Comparison of ENCODE assay signal across 21 cellular contexts in the genomic region with DNA sequence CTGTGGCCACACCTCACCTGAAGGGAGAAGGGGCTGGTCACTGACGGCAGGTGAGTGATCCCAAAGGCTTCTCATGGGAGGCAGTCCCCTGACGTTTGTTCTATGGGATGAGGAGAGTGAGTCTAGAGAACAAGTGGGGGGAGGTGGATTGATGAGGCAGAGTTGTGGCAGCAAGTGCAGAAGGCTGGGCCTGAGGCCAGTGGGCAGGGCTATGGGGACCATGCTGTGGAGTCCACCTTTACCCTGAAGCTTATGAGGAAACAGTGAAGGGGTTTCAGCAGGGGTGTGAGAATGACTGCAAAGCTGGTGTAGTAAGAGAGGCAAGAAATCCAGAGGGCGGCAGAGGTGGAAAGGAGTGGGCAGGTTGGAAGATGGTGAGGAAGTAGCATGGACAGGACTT.
DNase-seq lines count a peak whose midpoint lies in the region; ATAC-seq and TF ChIP-seq lines count a peak whose summit lies in the region.
"Had no signal": no experiment of that assay in that cellular context is flagged by ENCODE, and none has a peak within 500 bp of the region (broad histone marks: within the 10 kb centered on the region; RNA-seq: fewer than 3 reads in every experiment).

No MANE protein-coding gene starts in this region.

- no peak overlapping the region for H3K9ac ChIP-seq in trophoblast cell (ENCODE audit: low read length)
- H3K9ac ChIP-seq: BLaER1 treated with 17β-estradiol and CSF1 and Interleukin-3, amounts not matched to agents 10 nM and 100 nM; GM23248 had no signal

- H3K4me2 ChIP-seq in trophoblast cell (ENCODE audit: low read length) = no peak overlapping the region
- H3K4me2 ChIP-seq: BLaER1 treated with 17β-estradiol and CSF1 and Interleukin-3, amounts not matched to agents 10 nM and 100 nM had no signal

- H3K79me1 ChIP-seq in trophoblast cell (ENCODE audit: low read length) = peaks cover 18% of the 10 kb centered on the region

- peaks cover 0 to 7% (median 0%) of the 10 kb centered on the region in 9 donors for H3K4me1 ChIP-seq in heart right ventricle
- H3K4me1 ChIP-seq in esophagus muscularis mucosa = peaks cover 0 to 8% (median 1%) of the 10 kb centered on the region in 4 donors
- peaks cover 3 to 19% of the 10 kb centered on the region in 2 experiments for H3K4me1 ChIP-seq in trophoblast cell (ENCODE audit: control insufficient read depth in 1 of 2, insufficient read depth in 2 of 2, low read length in 2 of 2)
- H3K4me1 ChIP-seq in body of pancreas = no peaks in the 10 kb centered on the region
- H3K4me1 ChIP-seq: BLaER1 treated with 17β-estradiol and CSF1 and Interleukin-3, amounts not matched to agents 10 nM and 100 nM had no signal

- no peak for TF ChIP-seq POLR2A in esophagus muscularis mucosa (IDR thresholded peaks at IDR 0.05; ENCODE audit: low read depth)
- no peak for TF ChIP-seq POLR2A in body of pancreas (IDR thresholded peaks at IDR 0.05)

- ATAC-seq in Right ventricle myocardium inferior = no peak
- no peak for ATAC-seq in heart right ventricle
- no peak for ATAC-seq in HG02623 (IDR thresholded peaks at IDR 0.05; ENCODE audit: unreplicated experiment)
- ATAC-seq in body of pancreas = no peak
- ATAC-seq: GM12878 had no signal

- H2BK120ac ChIP-seq in trophoblast cell (ENCODE audit: insufficient read depth, low read length, poor library complexity) = no peak overlapping the region

- H3K4ac ChIP-seq in trophoblast cell (ENCODE audit: low read depth, low read length) = no peak overlapping the region

- H2AFZ ChIP-seq in trophoblast cell (ENCODE audit: insufficient read depth, low read length, poor library complexity) = no peak overlapping the region
- H2AFZ ChIP-seq: GM23248 had no signal

- intact Hi-C loops in Right ventricle myocardium inferior (cut with DNase I) (no loop called here), heart right ventricle (cut with DNase I) (no loop called here), esophagus muscularis mucosa (cut with DNase I) (no loop called here), body of pancreas (cut with DNase I) (no loop called here)

- H3K79me2 ChIP-seq in trophoblast cell (ENCODE audit: control insufficient read depth, insufficient read depth, low read length, poor library complexity) = no peaks in the 10 kb centered on the region

- no peak overlapping the region for H2BK5ac ChIP-seq in trophoblast cell (ENCODE audit: low read depth, low read length, poor library complexity)

- no peak overlapping the region for H3K18ac ChIP-seq in trophoblast cell (ENCODE audit: low read length)

- no peak for TF ChIP-seq EP300 in esophagus muscularis mucosa (IDR thresholded peaks at IDR 0.05)

- H3K27ac ChIP-seq in heart right ventricle (no peak overlapping the region), esophagus muscularis mucosa (replicated peaks in 1 of 4) (no peak overlapping the region), trophoblast cell (ENCODE audit: low read depth, low read length) (no peak overlapping the region), body of pancreas (no peak overlapping the region)
- H3K27ac ChIP-seq: 22Rv1; BLaER1 treated with 17β-estradiol and CSF1 and Interleukin-3, amounts not matched to agents 10 nM and 100 nM; GM23248 had no signal

- H3K9me3 ChIP-seq in heart right ventricle (no peaks in the 10 kb centered on the region), esophagus muscularis mucosa (no peaks in the 10 kb centered on the region), trophoblast cell (ENCODE audit: insufficient read depth, low read depth, low read length) (no peaks in the 10 kb centered on the region), body of pancreas (no peaks in the 10 kb centered on the region)
- H3K9me3 ChIP-seq: BE2C; BLaER1 treated with 17β-estradiol and CSF1 and Interleukin-3, amounts not matched to agents 10 nM and 100 nM; HAP-1 had no signal

- DNase-seq in Right ventricle myocardium inferior (ENCODE audit: missing footprints) = peak; percentile 45
- DNase-seq in heart right ventricle = no peak
- DNase-seq in esophagus muscularis mucosa (ENCODE audit: extremely low spot score) = peak; percentile 89
- DNase-seq in trophoblast cell = no peak
- no peak for DNase-seq in AG08395 (ENCODE audit: low spot score)
- no peak for DNase-seq in body of pancreas
- DNase-seq in RPMI8226 = no peak
- DNase-seq: AML-193; BE2C; CD4-positive, alpha-beta T cell; CD8-positive, alpha-beta memory T cell; DMS 273 treated with DMSO at 0.1 percent for 48 hours; DMS79; EL; GDM1; GM23248 had no signal

- H4K8ac ChIP-seq in trophoblast cell (ENCODE audit: low read depth, low read length) = no peak overlapping the region

- H3K4me3 ChIP-seq in heart right ventricle = no peak overlapping the region
- no peak overlapping the region for H3K4me3 ChIP-seq in esophagus muscularis mucosa
- no peak overlapping the region for H3K4me3 ChIP-seq in trophoblast cell (ENCODE audit: low read depth, low read length)
- no peak overlapping the region for H3K4me3 ChIP-seq in body of pancreas
- H3K4me3 ChIP-seq: BLaER1 treated with 17β-estradiol and CSF1 and Interleukin-3, amounts not matched to agents 10 nM and 100 nM; GM12878; GM23248; HAP-1 had no signal

- peak overlapping the region; percentile 68 for H2BK12ac ChIP-seq in trophoblast cell (ENCODE audit: low read length)

- H3K36me3 ChIP-seq in heart right ventricle (no peaks in the 10 kb centered on the region), esophagus muscularis mucosa (no peaks in the 10 kb centered on the region), trophoblast cell (ENCODE audit: control insufficient read depth in 1 of 2, insufficient read depth in 2 of 2, low read length in 2 of 2) (no peaks in the 10 kb centered on the region), body of pancreas (replicated peaks in 1 of 2; ENCODE audit: insufficient read depth in 1 of 2, low read depth in 2 of 2) (no peaks in the 10 kb centered on the region)
- H3K36me3 ChIP-seq: BE2C; BLaER1 treated with 17β-estradiol and CSF1 and Interleukin-3, amounts not matched to agents 10 nM and 100 nM; HAP-1 had no signal

- no peak overlapping the region for H4K91ac ChIP-seq in trophoblast cell (ENCODE audit: low read depth, low read length)

- TF ChIP-seq CTCF in heart right ventricle (IDR thresholded peaks at IDR 0.05) (no peak), esophagus muscularis mucosa (IDR thresholded peaks at IDR 0.05) (no peak), body of pancreas (IDR thresholded peaks at IDR 0.05) (no peak)

- 86 to 88% methylated on average over 3 of the region's 3 CpGs for WGBS in heart right ventricle, 2 donors
- 89% methylated on average over 3 of the region's 3 CpGs for WGBS in esophagus muscularis mucosa
- no CpG with 5 or more reads among the region's 3 CpGs for WGBS in trophoblast cell (ENCODE audit: extremely low coverage, insufficient coverage, insufficient read length)
- WGBS in body of pancreas, 2 donors = 53 to 55% methylated on average over 3 of the region's 3 CpGs

- H3K27me3 ChIP-seq in heart right ventricle = peaks cover 0 to 3% (median 0%) of the 10 kb centered on the region in 7 donors
- no peaks in the 10 kb centered on the region for H3K27me3 ChIP-seq in esophagus muscularis mucosa
- no peaks in the 10 kb centered on the region for H3K27me3 ChIP-seq in trophoblast cell (ENCODE audit: insufficient read depth, low read length)
- no peaks in the 10 kb centered on the region for H3K27me3 ChIP-seq in body of pancreas
- H3K27me3 ChIP-seq: BE2C; BLaER1 treated with 17β-estradiol and CSF1 and Interleukin-3, amounts not matched to agents 10 nM and 100 nM had no signal

- no peak overlapping the region for H4K12ac ChIP-seq in trophoblast cell (ENCODE audit: low read depth, low read length)

- H3K23ac ChIP-seq in trophoblast cell (ENCODE audit: low read length) = no peak overlapping the region

- no peak overlapping the region for H3K14ac ChIP-seq in trophoblast cell (ENCODE audit: low read length)

- H2AK5ac ChIP-seq in trophoblast cell (ENCODE audit: low read length) = peak overlapping the region; percentile 2

Comparison
In these comparisons a context has a peak if more than half of its experiments do, and no peak if none do; other contexts are left out.
1. DNase-seq: peak in Right ventricle myocardium inferior (single experiment) and esophagus muscularis mucosa (single experiment); none in heart right ventricle (0 of 2), trophoblast cell (0 of 2), AG08395 (single experiment), body of pancreas (0 of 4) and RPMI8226 (single experiment).